In genomic region chr9:118669986-118670385, GRCh38 we compare ENCODE assay signal across 18 cellular contexts.
A peak's percentile ranks its signal among the peaks of the same experiment; 100 is the strongest.
DNase-seq lines count a peak whose midpoint lies in the region; ATAC-seq, FAIRE-seq and TF ChIP-seq lines count a peak whose summit lies in the region.
"Had no signal": no experiment of that assay in that cellular context is flagged by ENCODE, and none has a peak within 500 bp of the region (broad histone marks: within the 10 kb centered on the region; RNA-seq: fewer than 3 reads in every experiment).

No MANE protein-coding gene starts in this region.

- no peak overlapping the region for H3K4me3 Mint-ChIP-seq in GM23338
- H3K4me3 Mint-ChIP-seq: CD4-positive, CD25-positive, alpha-beta regulatory T cell; CD8-positive, alpha-beta memory T cell; HFFc6 had no signal

- no peaks in the 10 kb centered on the region for H3K79me2 ChIP-seq in GM23338 (replicated peaks; ENCODE audit: insufficient read depth)
- no peaks in the 10 kb centered on the region for H3K79me2 ChIP-seq in H1 (ENCODE audit: control insufficient read depth in 1 of 2, insufficient read depth in 2 of 2, low read length in 2 of 2)
- no peaks in the 10 kb centered on the region for H3K79me2 ChIP-seq in neural cell (replicated peaks; ENCODE audit: insufficient read depth, low read length)

- no peak overlapping the region for H2AK5ac ChIP-seq in H1 (ENCODE audit: low read depth, low read length)

- no peak overlapping the region for H4K5ac ChIP-seq in H1 (ENCODE audit: insufficient read length, low read depth, low read length)

- H3K9me3 ChIP-seq in HUES48 (ENCODE audit: control insufficient read depth, insufficient read depth, low read length) (no peaks in the 10 kb centered on the region), H1 (ENCODE audit: insufficient read depth in 2 of 2, low read depth in 1 of 2, low read length in 1 of 2) (no peaks in the 10 kb centered on the region), neural cell (ENCODE audit: low read length) (no peaks in the 10 kb centered on the region)
- H3K9me3 ChIP-seq: BE2C had no signal

- H3K9ac ChIP-seq in HUES48 (ENCODE audit: low read depth, low read length), result no peak overlapping the region
- H3K9ac ChIP-seq in H1 (replicated peaks in 1 of 4; ENCODE audit: extremely low read depth in 1 of 4, low read depth in 3 of 4, low read length in 3 of 4), result no peak overlapping the region
- no peak overlapping the region for H3K9ac ChIP-seq in neural cell (ENCODE audit: low read length)

- TF ChIP-seq POLR2A in H1 (IDR thresholded peaks at IDR 0.05; ENCODE audit: control extremely low read depth in 1 of 2, low read depth in 2 of 2, low read length in 2 of 2), result no peak

- H3K27ac ChIP-seq in GM23338 (ENCODE audit: low read depth) (peak overlapping the region; percentile 46; the same call in 1 of the 2 replicates), HUES48 (ENCODE audit: low read depth, low read length) (peak overlapping the region; percentile 43), H1 (ENCODE audit: low read depth, low read length) (no peak overlapping the region), neural cell (ENCODE audit: low read length) (peak overlapping the region; percentile 40)

- H2BK12ac ChIP-seq in H1 (ENCODE audit: low read depth, low read length), result no peak overlapping the region

- no peak overlapping the region for H2BK15ac ChIP-seq in H1 (ENCODE audit: low read length)

- no peak overlapping the region for H3K23ac ChIP-seq in H1 (ENCODE audit: insufficient read length)

- WGBS in H1 (ENCODE audit: extremely low coverage in 1 of 2, insufficient coverage in 1 of 2, insufficient read length in 1 of 2, insufficient replicate concordance in 2 of 2, low coverage in 1 of 2, low lambda C conversion rate in 2 of 2, missing lambda C conversion rate in 1 of 2), 2 experiments, result 57% methylated on average over 1 of the region's 1 CpG; no CpG with 5 or more reads in 1 of the 2 experiments

- peak overlapping the region; percentile 36; the same call in 1 of the 2 replicates for H3K4me2 ChIP-seq in GM23338
- peak overlapping the region; percentile 13 to 15; a peak in 3 of 4 replicates for H3K4me2 ChIP-seq in H1 (ENCODE audit: insufficient read depth in 1 of 2, low read depth in 2 of 2, low read length in 2 of 2)
- H3K4me2 ChIP-seq in neural cell (ENCODE audit: low read length), result no peak overlapping the region

- H3K36me3 Mint-ChIP-seq in GM23338 (ENCODE audit: low read depth), result no peaks in the 10 kb centered on the region
- H3K36me3 Mint-ChIP-seq: CD4-positive, CD25-positive, alpha-beta regulatory T cell had no signal

- no peak overlapping the region for H3K56ac ChIP-seq in H1 (replicated peaks; ENCODE audit: insufficient read length, low read depth, low read length)

- H3K14ac ChIP-seq in H1 (ENCODE audit: insufficient read length), result no peak overlapping the region

- POLR2A ChIA-PET in H1 (lab: Charles Lee; ENCODE audit: partially characterized antibody), result no interaction called here

- no peaks in the 10 kb centered on the region for H3K9me2 ChIP-seq in GM23338 (ENCODE audit: insufficient read depth)
- H3K9me2 ChIP-seq in neural cell (ENCODE audit: insufficient read depth, low read length), result no peaks in the 10 kb centered on the region

- H2BK5ac ChIP-seq in H1 (ENCODE audit: low read depth, low read length), result no peak overlapping the region

- H3K36me3 ChIP-seq in GM23338 (ENCODE audit: insufficient read depth) (no peaks in the 10 kb centered on the region), HUES48 (ENCODE audit: control insufficient read depth, insufficient read depth, low read length) (no peaks in the 10 kb centered on the region), H1 (ENCODE audit: control insufficient read depth in 2 of 4, insufficient read depth in 4 of 4, low read length in 3 of 4) (no peaks in the 10 kb centered on the region), neural cell (ENCODE audit: insufficient read depth, low read length) (no peaks in the 10 kb centered on the region)
- H3K36me3 ChIP-seq: BE2C had no signal

- H3F3A ChIP-seq in GM23338 (replicated peaks; ENCODE audit: low read depth), result no peaks in the 10 kb centered on the region
- H3F3A ChIP-seq in neural cell (ENCODE audit: insufficient read depth, low read length, poor library complexity, severe bottlenecking), result peaks cover 7% of the 10 kb centered on the region

- TF ChIP-seq RAD21 in H1 (IDR thresholded peaks at IDR 0.05 in 1 of 2, conservative IDR thresholded peaks at IDR 0.05 in 1 of 2; ENCODE audit: low read depth in 2 of 2, low read length in 2 of 2) (no peak), neural cell (conservative IDR thresholded peaks at IDR 0.05) (peak; percentile 19)

- peaks cover 18% of the 10 kb centered on the region for H3K4me1 Mint-ChIP-seq in GM23338
- H3K4me1 Mint-ChIP-seq: CD4-positive, CD25-positive, alpha-beta regulatory T cell; CD8-positive, alpha-beta memory T cell had no signal

- H3K27me3 ChIP-seq in GM23338 (ENCODE audit: insufficient read depth) (no peaks in the 10 kb centered on the region), HUES48 (ENCODE audit: control insufficient read depth, insufficient read depth, low read length) (no peaks in the 10 kb centered on the region), H1 (replicated peaks in 1 of 4; ENCODE audit: control insufficient read depth in 3 of 4, extremely low read depth in 1 of 4, insufficient read depth in 3 of 4, low read length in 3 of 4) (no peaks in the 10 kb centered on the region), neural cell (ENCODE audit: insufficient read depth, low read depth, low read length) (no peaks in the 10 kb centered on the region)
- H3K27me3 ChIP-seq: BE2C had no signal

- DNase-seq in GM23338 (ENCODE audit: low spot score), result peak; percentile 2
- DNase-seq in H1 (ENCODE audit: low read depth in 1 of 2, low spot score in 2 of 2), result peak in 1 of 2 experiments; percentile 5
- DNase-seq in Ammon's horn (ENCODE audit: low spot score), result no peak
- no peak for DNase-seq in GM13977 (ENCODE audit: low spot score)
- no peak for DNase-seq in NCI-H226
- DNase-seq: BE2C; C1 segment of cervical spinal cord; CD4-positive, CD25-positive, alpha-beta regulatory T cell; CD8-positive, alpha-beta memory T cell; GDM1; HFFc6; KG1 had no signal

- ATAC-seq in GM23338, result peak; percentile 52; the same call in 2 of the 3 replicates
- ATAC-seq in GM19324 (IDR thresholded peaks at IDR 0.05; ENCODE audit: low FRiP score, unreplicated experiment), result no peak
- ATAC-seq: HCT116 had no signal

- CTCF ChIA-PET in H1 (lab: Charles Lee; ENCODE audit: partially characterized antibody), result no interaction called here

- FAIRE-seq in H1 (lab: Jason Lieb, UNC), result no peak
- FAIRE-seq: D721Med, GM12892 had no signal

- TF ChIP-seq EP300 in H1 (IDR thresholded peaks at IDR 0.05; ENCODE audit: borderline replicate concordance in 1 of 2, low read depth in 2 of 2, low read length in 2 of 2) (no peak), neural cell (conservative IDR thresholded peaks at IDR 0.05; ENCODE audit: poor library complexity, severe bottlenecking) (peak; percentile 64)

- H3K4me1 ChIP-seq in GM23338 (ENCODE audit: insufficient read depth) (peaks cover 23% of the 10 kb centered on the region), HUES48 (ENCODE audit: control insufficient read depth, insufficient read depth, low read length) (peaks cover 25% of the 10 kb centered on the region), H1 (replicated peaks in 1 of 4; ENCODE audit: control insufficient read depth in 3 of 4, insufficient read depth in 4 of 4, low read length in 3 of 4) (peaks cover 0 to 10% (median 1%) of the 10 kb centered on the region in 4 experiments; a peak in 3 of 7 replicates)
- H3K4me1 ChIP-seq: BE2C had no signal

- TF ChIP-seq CTCF in GM23338 (conservative IDR thresholded peaks at IDR 0.05; ENCODE audit: low read depth in 2 of 2), result no peak
- no peak for TF ChIP-seq CTCF in H1 (IDR thresholded peaks at IDR 0.05; ENCODE audit: control extremely low read depth in 1 of 3, insufficient read depth in 1 of 3, low read depth in 1 of 3, low read length in 3 of 3)
- TF ChIP-seq CTCF in neural cell (IDR thresholded peaks at IDR 0.05; ENCODE audit: poor library complexity, severe bottlenecking), result no peak
- TF ChIP-seq CTCF in GM13977 (IDR thresholded peaks at IDR 0.05; ENCODE audit: extremely low read depth, insufficient read depth, missing control alignments), result no peak

- H4K20me1 ChIP-seq in GM23338 (replicated peaks; ENCODE audit: insufficient read depth), result no peaks in the 10 kb centered on the region
- no peaks in the 10 kb centered on the region for H4K20me1 ChIP-seq in H1 (replicated peaks in 1 of 2; ENCODE audit: control insufficient read depth in 1 of 2, insufficient read depth in 2 of 2, low read length in 2 of 2)
- H4K20me1 ChIP-seq in neural cell (ENCODE audit: insufficient read depth), result no peaks in the 10 kb centered on the region

- no peak overlapping the region for H2AFZ ChIP-seq in GM23338
- H2AFZ ChIP-seq in H1 (ENCODE audit: low read length), result peak overlapping the region; percentile 83; the same call in 1 of the 2 replicates
- no peak overlapping the region for H2AFZ ChIP-seq in neural cell (ENCODE audit: low read depth, low read length)

- no peak overlapping the region for H2BK120ac ChIP-seq in H1 (replicated peaks; ENCODE audit: low read depth, low read length)

- H3K27ac Mint-ChIP-seq in GM23338, result no peak overlapping the region
- H3K27ac Mint-ChIP-seq: CD4-positive, CD25-positive, alpha-beta regulatory T cell; CD8-positive, alpha-beta memory T cell; HFFc6 had no signal

- H4K91ac ChIP-seq in H1 (replicated peaks; ENCODE audit: insufficient read length, low read length), result no peak overlapping the region

- no peak overlapping the region for H2BK20ac ChIP-seq in H1 (ENCODE audit: low read length)

- H3K79me1 ChIP-seq in H1 (ENCODE audit: low read depth, low read length), result no peaks in the 10 kb centered on the region

- no peak overlapping the region for H3K18ac ChIP-seq in H1 (ENCODE audit: extremely low read depth, low read length)

- H3K9me3 Mint-ChIP-seq in GM23338, result no peaks in the 10 kb centered on the region
- H3K9me3 Mint-ChIP-seq: HFFc6 had no signal

- H4K8ac ChIP-seq in H1 (ENCODE audit: extremely low read depth, insufficient read depth, low read length), result no peak overlapping the region

- no peak overlapping the region for H3K4me3 ChIP-seq in GM23338
- H3K4me3 ChIP-seq in HUES48 (ENCODE audit: low read depth, low read length), result no peak overlapping the region
- H3K4me3 ChIP-seq in H1 (ENCODE audit: extremely low read depth in 1 of 4, insufficient read depth in 2 of 4, low read depth in 3 of 4, low read length in 4 of 4), result no peak overlapping the region
- H3K4me3 ChIP-seq in neural cell (ENCODE audit: low read length), result peak overlapping the region; percentile 20

- no peaks in the 10 kb centered on the region for H3K27me3 Mint-ChIP-seq in GM23338 (ENCODE audit: insufficient read depth, low read depth, poor library complexity)
- H3K27me3 Mint-ChIP-seq: CD4-positive, CD25-positive, alpha-beta regulatory T cell; CD8-positive, alpha-beta memory T cell had no signal

- in situ Hi-C loops in GM13977 (cut with MboI; ENCODE audit: low pct_unique_long_range_greater_than_20kb, low sequenced_read_pairs, unreplicated experiment), result no loop called here

- H3K23me2 ChIP-seq in H1 (ENCODE audit: low read depth, low read length), result no peaks in the 10 kb centered on the region

- H3K4ac ChIP-seq in H1 (replicated peaks; ENCODE audit: insufficient read length, low read depth, low read length), result no peak overlapping the region

TF ChIP-seq in GM23338, 12 proteins besides CTCF, POLR2A, EP300 and RAD21 (continues in another document):
- TF ChIP-seq ZNF114 (CRISPR knock-in tag; IDR thresholded peaks at IDR 0.05), result no peak

TF ChIP-seq in neural cell, 6 proteins besides CTCF, POLR2A, EP300 and RAD21 (continues in another document):
- no peak for TF ChIP-seq TAF1 (IDR thresholded peaks at IDR 0.05; ENCODE audit: low read depth)
